ENCODE assay signal across 9 cellular contexts in genomic region chr5:173745123-173745522, GRCh38.
DNase-seq lines count a peak whose midpoint lies in the region; ATAC-seq and TF ChIP-seq lines count a peak whose summit lies in the region.
"Had no signal": no experiment of that assay in that cellular context is flagged by ENCODE, and none has a peak within 500 bp of the region (broad histone marks: within the 10 kb centered on the region; RNA-seq: fewer than 3 reads in every experiment).

No MANE protein-coding gene starts in this region.

- DNase-seq in GM12864 (ENCODE audit: low read depth): peak; percentile 74
- peak; percentile 47 to 51 for DNase-seq in Kasumi-1 (lab: John Stamatoyannopoulos, UW)
- DNase-seq in head of caudate nucleus: peak in 35 of 42 donors; percentile 11 to 87 (median 49)
- DNase-seq in glutamatergic neuron: no peak
- no peak for DNase-seq in islet precursor cell
- no peak for DNase-seq in foreskin keratinocyte

- H3K4me3 ChIP-seq in GM12864 (ENCODE audit: low read depth, low read length): no peak overlapping the region
- H3K4me3 ChIP-seq: SJSA1 had no signal

- H3K4me1 Mint-ChIP-seq in glutamatergic neuron (ENCODE audit: low read depth, unreplicated experiment): peaks cover 7% of the 10 kb centered on the region

- H3K27ac Mint-ChIP-seq in glutamatergic neuron (ENCODE audit: unreplicated experiment): no peak overlapping the region

- H3K27me3 ChIP-seq in foreskin keratinocyte: no peaks in the 10 kb centered on the region
- H3K27me3 ChIP-seq: SJSA1 had no signal

- H3K27me3 Mint-ChIP-seq in glutamatergic neuron (ENCODE audit: unreplicated experiment): peaks cover 4% of the 10 kb centered on the region

- H3K4me1 ChIP-seq in foreskin keratinocyte: no peaks in the 10 kb centered on the region

- H3K27ac ChIP-seq in foreskin keratinocyte: no peak overlapping the region

- peaks cover 4% of the 10 kb centered on the region for H3K9me3 Mint-ChIP-seq in glutamatergic neuron (ENCODE audit: unreplicated experiment)

- H3K36me3 Mint-ChIP-seq in glutamatergic neuron (ENCODE audit: unreplicated experiment): no peaks in the 10 kb centered on the region

- intact Hi-C loops in head of caudate nucleus (cut with DNase I): no loop called here

- no peak overlapping the region for H3K4me3 Mint-ChIP-seq in glutamatergic neuron (ENCODE audit: unreplicated experiment)

- ATAC-seq in GM21528 (IDR thresholded peaks at IDR 0.05; ENCODE audit: low FRiP score, unreplicated experiment): peak; percentile 54
- ATAC-seq in HG02840 (IDR thresholded peaks at IDR 0.05; ENCODE audit: low FRiP score, unreplicated experiment): no peak
- ATAC-seq in foreskin keratinocyte: no peak

- no peak for TF ChIP-seq CTCF in GM12864 (IDR thresholded peaks at IDR 0.05; ENCODE audit: low read depth, low read length, missing control alignments)
- no peak for TF ChIP-seq CTCF in glutamatergic neuron (IDR thresholded peaks at IDR 0.05; ENCODE audit: partially characterized antibody, unreplicated experiment)
- no peak for TF ChIP-seq CTCF in foreskin keratinocyte (conservative IDR thresholded peaks at IDR 0.05)

Comparison
In these comparisons a context has a peak if more than half of its experiments do, and no peak if none do; other contexts are left out.
1. DNase-seq: peak in GM12864 (single experiment), Kasumi-1 (2 of 2) and head of caudate nucleus (35 of 42); none in glutamatergic neuron (single experiment), islet precursor cell (single experiment) and foreskin keratinocyte (0 of 2).